9 cellular contexts compared by ENCODE assay signal in genomic region chrY:7078725-7079124, GRCh38.
"Had no signal": no experiment of that assay in that cellular context is flagged by ENCODE, and none has a peak within 500 bp of the region (broad histone marks: within the 10 kb centered on the region; RNA-seq: fewer than 3 reads in every experiment).

No MANE protein-coding gene starts in this region.

- ATAC-seq: GM23338, HCT116 had no signal

- H3K4me1 ChIP-seq: HAP-1 had no signal

- H3K4me3 ChIP-seq: GM23248, GM23338, HAP-1 had no signal

- H3K9me3 ChIP-seq: HAP-1 had no signal

- DNase-seq: GM23248, GOT3, H7, H9, HCEC 1CT, HFFc6 had no signal

- H3K36me3 ChIP-seq: HAP-1 had no signal

- H3K27ac ChIP-seq: GM23248 had no signal
